1 cellular context compared by ENCODE assay signal in genomic region chr1:224092601-224093000, GRCh38.
TF ChIP-seq lines count a peak whose summit lies in the region.

No MANE protein-coding gene starts in this region.

TF ChIP-seq in K562, 482 proteins besides CTCF, POLR2A, EP300 and RAD21 (continued from another document):
- TF ChIP-seq MGA (IDR thresholded peaks at IDR 0.05) (peak; percentile 47; the same call in 1 of the 2 replicates), ZNF41 (CRISPR knock-in tag; conservative IDR thresholded peaks at IDR 0.05) (no peak), SFPQ (IDR thresholded peaks at IDR 0.05; ENCODE audit: low read depth, low read length) (no peak)
TF ChIP-seq in K562: peak in this region for 2.
